In the genomic region with DNA sequence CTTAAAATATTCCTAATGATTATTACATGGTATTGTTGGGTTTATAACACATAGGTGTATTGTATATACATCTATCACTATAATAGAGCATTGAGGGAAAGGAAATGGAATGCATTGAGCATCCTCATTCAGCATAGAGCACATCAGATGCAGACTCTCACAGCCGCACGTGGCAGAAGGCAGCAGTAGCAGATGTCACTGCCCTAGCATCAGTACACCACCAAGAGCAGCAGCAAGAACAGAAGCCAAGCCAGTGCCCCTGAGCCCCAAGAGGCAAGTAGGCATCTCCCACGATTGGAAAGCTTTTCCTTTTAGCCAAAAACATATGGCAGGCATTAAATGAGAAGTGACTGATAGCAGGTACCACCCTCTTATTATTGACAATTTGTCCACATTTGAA, we compare ENCODE assay signal across 20 cellular contexts.
DNase-seq lines count a peak whose midpoint lies in the region; ATAC-seq lines count a peak whose summit lies in the region.
"Had no signal": no experiment of that assay in that cellular context is flagged by ENCODE, and none has a peak within 500 bp of the region (broad histone marks: within the 10 kb centered on the region; RNA-seq: fewer than 3 reads in every experiment).

No MANE protein-coding gene starts in this region.

- H4K8ac ChIP-seq in mesenchymal stem cell (ENCODE audit: low read length): no peak overlapping the region

- no peak overlapping the region for H3K4me3 ChIP-seq in mesenchymal stem cell (ENCODE audit: insufficient read depth in 1 of 2, low read depth in 1 of 2, low read length in 2 of 2)
- H3K4me3 ChIP-seq in aorta (ENCODE audit: low read length in 2 of 2): no peak overlapping the region
- H3K4me3 ChIP-seq: A549; BLaER1 treated with 17β-estradiol and CSF1 and Interleukin-3, amounts not matched to agents 10 nM and 100 nM; HAP-1 had no signal

- no peak overlapping the region for H3K14ac ChIP-seq in mesenchymal stem cell (ENCODE audit: low read length in 2 of 2)

- no peak overlapping the region for H3K9ac ChIP-seq in mesenchymal stem cell (ENCODE audit: low read length)
- H3K9ac ChIP-seq: BLaER1 treated with 17β-estradiol and CSF1 and Interleukin-3, amounts not matched to agents 10 nM and 100 nM had no signal

- H2BK15ac ChIP-seq in mesenchymal stem cell (ENCODE audit: low read depth, poor library complexity, severe bottlenecking): no peak overlapping the region

- peak overlapping the region; percentile 88 to 91 for H2BK12ac ChIP-seq in mesenchymal stem cell (ENCODE audit: low read length in 2 of 2)

- H2BK120ac ChIP-seq in mesenchymal stem cell (ENCODE audit: low read depth, low read length): no peak overlapping the region

- H2AK5ac ChIP-seq in mesenchymal stem cell (ENCODE audit: low read length, severe bottlenecking): no peak overlapping the region

- H3K9me3 ChIP-seq in mesenchymal stem cell (ENCODE audit: control insufficient read depth, low read length): no peaks in the 10 kb centered on the region
- no peaks in the 10 kb centered on the region for H3K9me3 ChIP-seq in aorta (ENCODE audit: control insufficient read depth, low read length)
- H3K9me3 ChIP-seq: A549; BE2C; BLaER1 treated with 17β-estradiol and CSF1 and Interleukin-3, amounts not matched to agents 10 nM and 100 nM; HAP-1 had no signal

- H4K91ac ChIP-seq in mesenchymal stem cell (ENCODE audit: low read length): peak overlapping the region; percentile 77

- peak overlapping the region in 1 of 2 experiments; percentile 58 for H3K18ac ChIP-seq in mesenchymal stem cell (ENCODE audit: low read depth in 1 of 2, low read length in 2 of 2)

- no peak overlapping the region for H3K27ac ChIP-seq in mesenchymal stem cell (ENCODE audit: low read length, poor library complexity, severe bottlenecking)
- H3K27ac ChIP-seq in aorta (ENCODE audit: low read depth in 1 of 2, low read length in 2 of 2): no peak overlapping the region
- H3K27ac ChIP-seq: A549; BLaER1 treated with 17β-estradiol and CSF1 and Interleukin-3, amounts not matched to agents 10 nM and 100 nM had no signal

- WGBS in mesenchymal stem cell: 93% methylated on average over 3 of the region's 3 CpGs
- 89 to 92% methylated on average over 3 of the region's 3 CpGs for WGBS in aorta, 2 donors

- H3K79me1 ChIP-seq in mesenchymal stem cell (replicated peaks; ENCODE audit: low read length, poor library complexity, severe bottlenecking): no peaks in the 10 kb centered on the region

- H3K4me2 ChIP-seq in mesenchymal stem cell (ENCODE audit: low read length, poor library complexity, severe bottlenecking): no peak overlapping the region
- H3K4me2 ChIP-seq: A549; BLaER1 treated with 17β-estradiol and CSF1 and Interleukin-3, amounts not matched to agents 10 nM and 100 nM had no signal

- H3K23ac ChIP-seq in mesenchymal stem cell (ENCODE audit: low read length in 2 of 2): no peak overlapping the region

- no peak overlapping the region for H2AFZ ChIP-seq in mesenchymal stem cell (ENCODE audit: low read depth, low read length)

- H3K4me1 ChIP-seq in mesenchymal stem cell (ENCODE audit: control insufficient read depth, insufficient read depth, low read depth, low read length) (no peaks in the 10 kb centered on the region), aorta (ENCODE audit: control insufficient read depth in 1 of 2, insufficient read depth in 2 of 2, low read length in 2 of 2) (no peaks in the 10 kb centered on the region)
- H3K4me1 ChIP-seq: BE2C, HAP-1 had no signal

- intact Hi-C loops in aorta (cut with DNase I): no loop called here

- no peak for ATAC-seq in aorta (ENCODE audit: low FRiP score)
- ATAC-seq in GM19463 (IDR thresholded peaks at IDR 0.05; ENCODE audit: unreplicated experiment): no peak
- ATAC-seq: A549 had no signal

- no peaks in the 10 kb centered on the region for H3K36me3 ChIP-seq in mesenchymal stem cell (ENCODE audit: control insufficient read depth in 1 of 2, insufficient read depth in 2 of 2, low read depth in 1 of 2, low read length in 2 of 2)
- no peaks in the 10 kb centered on the region for H3K36me3 ChIP-seq in aorta (ENCODE audit: control insufficient read depth in 1 of 2, insufficient read depth in 2 of 2, low read length in 1 of 2)
- H3K36me3 ChIP-seq: BE2C; BLaER1 treated with 17β-estradiol and CSF1 and Interleukin-3, amounts not matched to agents 10 nM and 100 nM; HAP-1 had no signal

- no peak overlapping the region for H2BK5ac ChIP-seq in mesenchymal stem cell (ENCODE audit: low read depth, low read length, poor library complexity, severe bottlenecking)

- H3K27me3 ChIP-seq in mesenchymal stem cell (ENCODE audit: control insufficient read depth in 1 of 2, insufficient read depth in 1 of 2, low read length in 2 of 2) (peaks cover 0 to 8% of the 10 kb centered on the region in 2 experiments), aorta (ENCODE audit: control insufficient read depth in 1 of 2, insufficient read depth in 2 of 2, low read length in 1 of 2) (no peaks in the 10 kb centered on the region)
- H3K27me3 ChIP-seq: BE2C; BLaER1 treated with 17β-estradiol and CSF1 and Interleukin-3, amounts not matched to agents 10 nM and 100 nM had no signal

- peak; percentile 20 for DNase-seq in DMS 273 (lab: John Stamatoyannopoulos, UW; ENCODE audit: unreplicated experiment)
- DNase-seq in NCI-H1694 (lab: John Stamatoyannopoulos, UW): peak; percentile 5
- DNase-seq in SK-N-DZ (ENCODE audit: low spot score): peak; percentile 72
- no peak for DNase-seq in mesenchymal stem cell
- no peak for DNase-seq in aorta
- no peak for DNase-seq in NCI-H1930 (lab: John Stamatoyannopoulos, UW)
- DNase-seq: 8988T; ACHN; AML-193; BE2C; CD4-positive, alpha-beta T cell; CD8-positive, alpha-beta memory T cell; DMS153; DND-41; GOT3; HFFc6 had no signal

- no peak overlapping the region for H3K4ac ChIP-seq in mesenchymal stem cell (ENCODE audit: low read depth in 1 of 2, low read length in 2 of 2)

Comparison
In these comparisons a context has a peak if more than half of its experiments do, and no peak if none do; other contexts are left out.
1. DNase-seq: peak in DMS 273 (single experiment), NCI-H1694 (single experiment) and SK-N-DZ (single experiment); none in mesenchymal stem cell (single experiment), aorta (0 of 2) and NCI-H1930 (0 of 2).